Comparison of ENCODE assay signal across 20 cellular contexts in genomic region chr4:161650812-161651211, GRCh38.
DNase-seq lines count a peak whose midpoint lies in the region; ATAC-seq and TF ChIP-seq lines count a peak whose summit lies in the region.
"Had no signal": no experiment of that assay in that cellular context is flagged by ENCODE, and none has a peak within 500 bp of the region (broad histone marks: within the 10 kb centered on the region; RNA-seq: fewer than 3 reads in every experiment).

No MANE protein-coding gene starts in this region.

- peaks cover 0 to 7% (median 0%) of the 10 kb centered on the region in 7 donors for H3K9me3 Mint-ChIP-seq in naive B cell
- no peaks in the 10 kb centered on the region for H3K9me3 Mint-ChIP-seq in MCF 10A (ENCODE audit: unreplicated experiment)

- peak overlapping the region; percentile 75 for H2AFZ ChIP-seq in OCI-LY3 (ENCODE audit: low read depth, low read length)

- H3K27ac Mint-ChIP-seq in naive B cell (no peak overlapping the region), MCF 10A (ENCODE audit: low read depth, unreplicated experiment) (no peak overlapping the region)
- H3K27ac Mint-ChIP-seq: effector memory CD8-positive, alpha-beta T cell; natural killer cell had no signal

- BruUV-seq in MCF 10A (replicated peaks; lab: Mats Ljungman, UMichigan): no TSS peak

- intact Hi-C loops in MCF 10A (cut with micrococcal nuclease): no loop called here
- intact Hi-C loops in right cardiac atrium (cut with DNase I): no loop called here

- H3K4me3 ChIP-seq in OCI-LY3 (ENCODE audit: low read length) (peak overlapping the region; percentile 30), right cardiac atrium (ENCODE audit: low read length) (no peak overlapping the region)
- H3K4me3 ChIP-seq: suprapubic skin had no signal

- H3K9me3 ChIP-seq in OCI-LY3 (ENCODE audit: insufficient read depth, low read length) (peaks cover 13% of the 10 kb centered on the region; the same call in 1 of the 2 replicates), right cardiac atrium (ENCODE audit: control insufficient read depth, low read length) (no peaks in the 10 kb centered on the region)
- H3K9me3 ChIP-seq: suprapubic skin had no signal

- H3K79me2 ChIP-seq in OCI-LY3 (ENCODE audit: low read length): no peaks in the 10 kb centered on the region

- 52% methylated on average over 5 of the region's 5 CpGs for WGBS in right cardiac atrium

- H3K4me1 ChIP-seq in OCI-LY3 (ENCODE audit: low read length) (peaks cover 37% of the 10 kb centered on the region), right cardiac atrium (ENCODE audit: control insufficient read depth, insufficient read depth, low read length) (no peaks in the 10 kb centered on the region)
- H3K4me1 ChIP-seq: suprapubic skin had no signal

- POLR2A ChIA-PET in MCF 10A (lab: Yijun Ruan, JAX): no interaction called here

- H3K4me1 Mint-ChIP-seq in naive B cell (peaks cover 0 to 5% (median 4%) of the 10 kb centered on the region in 3 donors), MCF 10A (ENCODE audit: insufficient read depth, unreplicated experiment) (no peaks in the 10 kb centered on the region)
- H3K4me1 Mint-ChIP-seq: natural killer cell had no signal

- no peaks in the 10 kb centered on the region for H4K20me1 ChIP-seq in OCI-LY3 (ENCODE audit: insufficient read depth, low read length)

- peak overlapping the region; percentile 79 for H3K27ac ChIP-seq in OCI-LY3 (ENCODE audit: low read length)
- no peak overlapping the region for H3K27ac ChIP-seq in right cardiac atrium (ENCODE audit: low read length)
- H3K27ac ChIP-seq: suprapubic skin had no signal

- H3K9ac ChIP-seq in OCI-LY3 (ENCODE audit: low read length): peak overlapping the region; percentile 43

- ATAC-seq in HG03159 (IDR thresholded peaks at IDR 0.05; ENCODE audit: unreplicated experiment): peak; percentile 64
- peak; percentile 42 to 72 for ATAC-seq in naive B cell (ENCODE audit: low read depth in 2 of 2)
- ATAC-seq in HG03045 (IDR thresholded peaks at IDR 0.05; ENCODE audit: unreplicated experiment): no peak
- no peak for ATAC-seq in right cardiac atrium
- ATAC-seq: effector memory CD8-positive, alpha-beta T cell; natural killer cell had no signal

- H3K27me3 Mint-ChIP-seq in naive B cell (no peaks in the 10 kb centered on the region), MCF 10A (ENCODE audit: insufficient read depth, unreplicated experiment) (no peaks in the 10 kb centered on the region)
- H3K27me3 Mint-ChIP-seq: effector memory CD8-positive, alpha-beta T cell had no signal

- peak overlapping the region; percentile 65 for H3K4me2 ChIP-seq in OCI-LY3 (ENCODE audit: low read length)

- TF ChIP-seq CTCF in OCI-LY3 (IDR thresholded peaks at IDR 0.05; ENCODE audit: low read depth, low read length): no peak
- TF ChIP-seq CTCF in MCF 10A (IDR thresholded peaks at IDR 0.05; ENCODE audit: unreplicated experiment): no peak

- no peak overlapping the region for H3K4me3 Mint-ChIP-seq in naive B cell
- H3K4me3 Mint-ChIP-seq in MCF 10A (ENCODE audit: unreplicated experiment): no peak overlapping the region
- H3K4me3 Mint-ChIP-seq: effector memory CD8-positive, alpha-beta T cell; natural killer cell had no signal

- H3K27me3 ChIP-seq in OCI-LY3 (ENCODE audit: low read depth, low read length) (no peaks in the 10 kb centered on the region), right cardiac atrium (ENCODE audit: control insufficient read depth, insufficient read depth) (no peaks in the 10 kb centered on the region)
- H3K27me3 ChIP-seq: suprapubic skin had no signal

- H3K36me3 Mint-ChIP-seq in naive B cell (peaks cover 0 to 3% of the 10 kb centered on the region in 2 donors), MCF 10A (ENCODE audit: insufficient read depth, unreplicated experiment) (no peaks in the 10 kb centered on the region)
- H3K36me3 Mint-ChIP-seq: natural killer cell had no signal

- DNase-seq in GDM1 (lab: John Stamatoyannopoulos, UW): peak; percentile 64
- peak; percentile 5 for DNase-seq in naive B cell
- no peak for DNase-seq in MCF 10A (ENCODE audit: unreplicated experiment)
- no peak for DNase-seq in activated naive CD4-positive, alpha-beta T cell (lab: John Stamatoyannopoulos, UW)
- DNase-seq in right cardiac atrium: no peak
- DNase-seq: activated CD4-positive, alpha-beta T cell treated with anti-CD3 and anti-CD28 coated beads for 1 hour; amniotic stem cell; central memory CD4-positive, alpha-beta T cell; COR-L47; effector memory CD8-positive, alpha-beta T cell; HCEC 1CT; head of caudate nucleus; mammary epithelial cell; natural killer cell; NCI-H1092; NCI-H2171 had no signal

- peaks cover 38% of the 10 kb centered on the region for H3K36me3 ChIP-seq in OCI-LY3 (replicated peaks; ENCODE audit: low read depth, low read length)
- H3K36me3 ChIP-seq: suprapubic skin had no signal

- CTCF ChIA-PET in MCF 10A (lab: Yijun Ruan, JAX): interaction anchor here (0.6 kb wide), 1 partner anchor 38 kb away, joined by 3 read pairs; no protein-coding TSS in a partner anchor

Comparison
In these comparisons a context has a peak if more than half of its experiments do, and no peak if none do; other contexts are left out.
1. DNase-seq: peak in GDM1 (single experiment) and naive B cell (single experiment); none in MCF 10A (single experiment), activated naive CD4-positive, alpha-beta T cell (0 of 4) and right cardiac atrium (0 of 3).
2. ATAC-seq: peak in HG03159 (single experiment) and naive B cell (2 of 2); none in HG03045 (single experiment) and right cardiac atrium (0 of 2).